In genomic region chr12:92155733-92156132, GRCh38 we compare ENCODE assay signal across 26 cellular contexts. TPM values are rescaled to one million over a fixed set of nuclear protein-coding genes. Genes with fewer than 3 reads are reported as not detected.
A peak's percentile ranks its signal among the peaks of the same experiment; 100 is the strongest.
DNase-seq lines count a peak whose midpoint lies in the region; ATAC-seq, FAIRE-seq and TF ChIP-seq lines count a peak whose summit lies in the region.
"Had no signal": no experiment of that assay in that cellular context is flagged by ENCODE, and none has a peak within 500 bp of the region (broad histone marks: within the 10 kb centered on the region; RNA-seq: fewer than 3 reads in every experiment).

No MANE protein-coding gene starts in this region.

- TF ChIP-seq CTCF in CD8-positive, alpha-beta T cell (IDR thresholded peaks at IDR 0.05), result no peak
- TF ChIP-seq CTCF in K562 (IDR thresholded peaks at IDR 0.05 in 2 of 3, conservative IDR thresholded peaks at IDR 0.05 in 1 of 3; ENCODE audit: insufficient read depth in 2 of 3, low read depth in 1 of 3, low read length in 3 of 3) (no peak), osteoblast (IDR thresholded peaks at IDR 0.05; ENCODE audit: extremely low read depth, low read depth, low read length) (no peak), endothelial cell (IDR thresholded peaks at IDR 0.05; ENCODE audit: unreplicated experiment) (no peak), GM10266 (IDR thresholded peaks at IDR 0.05; ENCODE audit: control insufficient read depth, insufficient read depth, low read depth, missing control alignments) (no peak)

- peaks cover 3% of the 10 kb centered on the region for H3K9me3 ChIP-seq in CD8-positive, alpha-beta T cell (ENCODE audit: low read length)
- H3K9me3 ChIP-seq in K562 (replicated peaks; ENCODE audit: control insufficient read depth, insufficient read depth, low read depth, low read length) (no peaks in the 10 kb centered on the region), osteoblast (ENCODE audit: low read depth, low read length) (no peaks in the 10 kb centered on the region)
- H3K9me3 ChIP-seq: BLaER1, left ventricle myocardium inferior, tibial nerve had no signal

- H3K27me3 ChIP-seq in CD8-positive, alpha-beta T cell (ENCODE audit: insufficient read depth, low read length), result no peaks in the 10 kb centered on the region
- H3K27me3 ChIP-seq in K562 (ENCODE audit: control insufficient read depth in 2 of 2, insufficient read depth in 2 of 2, low read length in 2 of 2), result no peaks in the 10 kb centered on the region
- no peaks in the 10 kb centered on the region for H3K27me3 ChIP-seq in osteoblast (ENCODE audit: insufficient read depth, low read length)
- H3K27me3 ChIP-seq: BLaER1, tibial nerve had no signal

- H3K4me2 ChIP-seq in K562 (ENCODE audit: insufficient read depth, low read length) (no peak overlapping the region), osteoblast (ENCODE audit: insufficient read depth, low read length) (no peak overlapping the region)
- H3K4me2 ChIP-seq: BLaER1 had no signal

- H2AFZ ChIP-seq in K562 (ENCODE audit: low read depth, low read length) (no peak overlapping the region), osteoblast (ENCODE audit: low read length) (peak overlapping the region; percentile 53)

- no peak for TF ChIP-seq RAD21 in K562 (CRISPR knock-in tag; conservative IDR thresholded peaks at IDR 0.05 in 1 of 2, IDR thresholded peaks at IDR 0.05 in 1 of 2)

- H3K9ac ChIP-seq in K562 (ENCODE audit: insufficient read depth in 1 of 2, low read depth in 2 of 2, low read length in 2 of 2), result no peak overlapping the region
- H3K9ac ChIP-seq: BLaER1 had no signal

- POLR2A ChIA-PET in CD8-positive, alpha-beta T cell (lab: Charles Lee), result interaction anchor here (1.9 kb wide), 1 partner anchor 10 kb away, joined by 11 read pairs; the partner anchor contains the start of gene BTG1
- POLR2A ChIA-PET in K562 (lab: Yijun Ruan, JAX), result interaction anchor here (0.6 to 1.9 kb wide), 2 partner anchors 11 to 1219 kb away, joined by 3 to 9 read pairs; partner anchors contain the start of gene BTG1

- in situ Hi-C loops in K562 (cut with MboI), result no loop called here

- no peak overlapping the region for H3K4me3 Mint-ChIP-seq in CD8-positive, alpha-beta T cell
- H3K4me3 Mint-ChIP-seq in IgD-negative memory B cell (peak overlapping the region; percentile 81 to 96 (median 94)), endothelial cell (ENCODE audit: unreplicated experiment) (no peak overlapping the region)
- H3K4me3 Mint-ChIP-seq: activated naive CD8-positive, alpha-beta T cell treated with anti-CD3 and anti-CD28 coated beads, Interleukin-2, amount 10 ng/mL, durations not matched to agents 7 days and 5 days; central memory CD8-positive, alpha-beta T cell; dendritic cell treated with granulocyte-macrophage colony-stimulating factor and Interleukin-4, amounts not matched to agents 40 ng/mL and 50 ng/mL, for 4 days; mesothelial cell of epicardium; nephron had no signal

- FAIRE-seq in K562 (lab: Jason Lieb, UNC), result no peak

- no peaks in the 10 kb centered on the region for H3K27me3 Mint-ChIP-seq in CD8-positive, alpha-beta T cell (ENCODE audit: low read depth)
- H3K27me3 Mint-ChIP-seq in IgD-negative memory B cell, result no peaks in the 10 kb centered on the region
- peaks cover 4% of the 10 kb centered on the region for H3K27me3 Mint-ChIP-seq in endothelial cell (ENCODE audit: unreplicated experiment)
- H3K27me3 Mint-ChIP-seq: activated naive CD8-positive, alpha-beta T cell treated with anti-CD3 and anti-CD28 coated beads, Interleukin-2, amount 10 ng/mL, durations not matched to agents 7 days and 5 days; central memory CD8-positive, alpha-beta T cell; dendritic cell treated with granulocyte-macrophage colony-stimulating factor and Interleukin-4, amounts not matched to agents 40 ng/mL and 50 ng/mL, for 4 days; T-helper 17 cell had no signal

- H3K36me3 Mint-ChIP-seq in CD8-positive, alpha-beta T cell, result peaks cover 18% of the 10 kb centered on the region
- H3K36me3 Mint-ChIP-seq in IgD-negative memory B cell, result peaks cover 5% of the 10 kb centered on the region
- no peaks in the 10 kb centered on the region for H3K36me3 Mint-ChIP-seq in endothelial cell (ENCODE audit: low read depth, unreplicated experiment)

- peak overlapping the region; percentile 90 for H3K27ac Mint-ChIP-seq in CD8-positive, alpha-beta T cell
- peak overlapping the region; percentile 91 to 99 (median 95) for H3K27ac Mint-ChIP-seq in IgD-negative memory B cell
- no peak overlapping the region for H3K27ac Mint-ChIP-seq in endothelial cell (ENCODE audit: unreplicated experiment)
- H3K27ac Mint-ChIP-seq: activated naive CD8-positive, alpha-beta T cell treated with anti-CD3 and anti-CD28 coated beads, Interleukin-2, amount 10 ng/mL, durations not matched to agents 7 days and 5 days; mesothelial cell of epicardium; nephron; T-helper 17 cell had no signal

- BruUV-seq in K562 (replicated peaks; lab: Mats Ljungman, UMichigan), result no TSS peak

- no peaks in the 10 kb centered on the region for H3K79me2 ChIP-seq in K562 (ENCODE audit: control insufficient read depth, insufficient read depth, low read length)
- H3K79me2 ChIP-seq in osteoblast (ENCODE audit: insufficient read depth, low read length), result no peaks in the 10 kb centered on the region

- no peak for DNase-seq in CD8-positive, alpha-beta T cell
- no peak for DNase-seq in K562 (ENCODE audit: extremely low read depth in 1 of 4, low spot score in 3 of 4)
- peak; percentile 60 for DNase-seq in osteoblast (ENCODE audit: insufficient read length, low spot score, missing footprints)
- DNase-seq in C1 segment of cervical spinal cord (lab: John Stamatoyannopoulos, UW), result no peak
- no peak for DNase-seq in endothelial cell (ENCODE audit: low spot score)
- DNase-seq in anterior cingulate cortex (lab: John Stamatoyannopoulos, UW), result no peak
- DNase-seq in GM10266 (ENCODE audit: extremely low spot score), result no peak
- DNase-seq: activated CD4-positive, alpha-beta T cell treated with anti-CD3 and anti-CD28 coated beads for 1 hour; activated CD8-positive, alpha-beta memory T cell treated with anti-CD3 and anti-CD28 coated beads for 24 hours; activated effector memory CD4-positive, alpha-beta T cell treated with Interleukin-2 at 50 U/mL for 16 hours; activated naive CD8-positive, alpha-beta T cell treated with anti-CD3 and anti-CD28 coated beads, Interleukin-2, amount 10 ng/mL, durations not matched to agents 7 days and 5 days; islet precursor cell; left ventricle myocardium inferior; NCI-H1092 treated with DMSO at 0.1 percent for 48 hours; NCI-H1930; NCI-H2227 treated with DMSO at 0.1 percent for 48 hours; NCI-H69; T-helper 17 cell had no signal

- TF ChIP-seq EP300 in K562 (IDR thresholded peaks at IDR 0.05; ENCODE audit: low read length), result no peak

- peaks cover 35% of the 10 kb centered on the region for H3K4me1 ChIP-seq in CD8-positive, alpha-beta T cell (ENCODE audit: insufficient read depth, low read length)
- H3K4me1 ChIP-seq in K562 (replicated peaks in 1 of 2; ENCODE audit: control insufficient read depth in 2 of 2, insufficient read depth in 2 of 2, low read length in 2 of 2), result peaks cover 3 to 13% of the 10 kb centered on the region in 2 experiments
- H3K4me1 ChIP-seq in osteoblast (ENCODE audit: insufficient read depth, low read length), result no peaks in the 10 kb centered on the region
- H3K4me1 ChIP-seq: left ventricle myocardium inferior had no signal

- H3K9me3 Mint-ChIP-seq in CD8-positive, alpha-beta T cell, result no peaks in the 10 kb centered on the region
- H3K9me3 Mint-ChIP-seq in IgD-negative memory B cell, result peaks cover 0 to 3% (median 0%) of the 10 kb centered on the region in 3 donors
- no peaks in the 10 kb centered on the region for H3K9me3 Mint-ChIP-seq in endothelial cell (ENCODE audit: unreplicated experiment)
- H3K9me3 Mint-ChIP-seq: central memory CD8-positive, alpha-beta T cell; dendritic cell treated with granulocyte-macrophage colony-stimulating factor and Interleukin-4, amounts not matched to agents 40 ng/mL and 50 ng/mL, for 4 days; nephron had no signal

- H3K36me3 ChIP-seq in CD8-positive, alpha-beta T cell (ENCODE audit: insufficient read depth, low read length), result no peaks in the 10 kb centered on the region
- H3K36me3 ChIP-seq in K562 (ENCODE audit: control insufficient read depth, insufficient read depth, low read length), result no peaks in the 10 kb centered on the region
- H3K36me3 ChIP-seq in osteoblast (ENCODE audit: insufficient read depth, low read length), result no peaks in the 10 kb centered on the region
- H3K36me3 ChIP-seq: BLaER1, left ventricle myocardium inferior, tibial nerve had no signal

- TF ChIP-seq POLR2A in K562 (conservative IDR thresholded peaks at IDR 0.05), result no peak

- H3K9me1 ChIP-seq in K562 (ENCODE audit: control insufficient read depth, insufficient read depth, low read length), result no peaks in the 10 kb centered on the region

- intact Hi-C loops in CD8-positive, alpha-beta T cell (cut with DNase I, micrococcal nuclease), result no loop called here
- intact Hi-C loops in K562 (cut with micrococcal nuclease), result no loop called here

- H3K4me1 Mint-ChIP-seq in CD8-positive, alpha-beta T cell (ENCODE audit: low read depth), result peaks cover 45% of the 10 kb centered on the region
- peaks cover 40 to 58% (median 48%) of the 10 kb centered on the region in 3 donors for H3K4me1 Mint-ChIP-seq in IgD-negative memory B cell
- peaks cover 8% of the 10 kb centered on the region for H3K4me1 Mint-ChIP-seq in endothelial cell (ENCODE audit: unreplicated experiment)
- H3K4me1 Mint-ChIP-seq: nephron had no signal

- CTCF ChIA-PET in CD8-positive, alpha-beta T cell (lab: Charles Lee), result interaction anchor here (0.5 kb wide), 1 partner anchor 9 kb away, joined by 3 read pairs; no protein-coding TSS in a partner anchor
- CTCF ChIA-PET in K562 (lab: Yijun Ruan, JAX; ENCODE audit: low intra/inter-chr PET ratio), result no interaction called here

- no peak overlapping the region for H3K4me3 ChIP-seq in CD8-positive, alpha-beta T cell (ENCODE audit: low read depth, low read length)
- H3K4me3 ChIP-seq in K562 (no peak overlapping the region), osteoblast (ENCODE audit: insufficient read depth, low read length) (no peak overlapping the region)
- H3K4me3 ChIP-seq: BLaER1, left ventricle myocardium inferior, tibial nerve had no signal

- no peak for ATAC-seq in CD8-positive, alpha-beta T cell
- peak; percentile 45; the same call in 2 of the 3 replicates for ATAC-seq in K562
- ATAC-seq: T-helper 17 cell had no signal

- H3K27ac ChIP-seq in CD8-positive, alpha-beta T cell (ENCODE audit: low read depth, low read length), result no peak overlapping the region
- H3K27ac ChIP-seq in K562 (ENCODE audit: extremely low read depth, low read depth, low read length), result no peak overlapping the region
- no peak overlapping the region for H3K27ac ChIP-seq in osteoblast (ENCODE audit: low read depth, low read length)
- H3K27ac ChIP-seq: BLaER1, left ventricle myocardium inferior, RWPE1 had no signal

- H4K20me1 ChIP-seq in K562 (replicated peaks; ENCODE audit: control insufficient read depth, insufficient read depth, low read length), result no peaks in the 10 kb centered on the region
- H4K20me1 ChIP-seq in osteoblast (ENCODE audit: insufficient read depth, low read length), result no peaks in the 10 kb centered on the region
- H4K20me1 ChIP-seq: BLaER1 had no signal

- 37% methylated on average over 2 of the region's 2 CpGs for WGBS in K562 (ENCODE audit: insufficient coverage, low coverage, missing lambda C conversion rate)

RNA-seq across cellular contexts. Expression of gene BTG1, which starts 10.1 kb away (rescaled TPM):
- 1,000 to 10,000 TPM; 1,847 to 1,850 TPM for total RNA-seq in CD8-positive, alpha-beta T cell
- polyA plus RNA-seq in IgD-negative memory B cell (669 TPM), K562 (2011; rRNA removed) (9.0 and 27.0 TPM in 2 replicates), K562 (2014; fragmentation: Illumina TruSeq; extraction: Trizol) (7.5 and 12.8 TPM in 2 replicates), K562 (2014; fragmentation: Nextera tagmentation; extraction: Ambion mirVana) (1 to 10 TPM; 3.7 to 4.3 TPM), K562 (2014; rRNA removed) (7.1 and 7.4 TPM in 2 replicates)
- 25.9 and 32.5 TPM in 2 replicates for total RNA-seq in K562 (2011; cell fraction: chromatin; rRNA removed; ENCODE audit: low replicate concordance)
- total RNA-seq in K562 (2011; cell fraction: nucleolus; rRNA removed), result 9.2 and 10.9 TPM in 2 replicates
- total RNA-seq in K562 (2011; cell fraction: nucleoplasm; rRNA removed), result 21.7 and 32.1 TPM in 2 replicates
- total RNA-seq in K562 (2014; rRNA removed) (4.3 and 4.5 TPM in 2 replicates), K562 (2014; rRNA removed; fragmentation: Illumina TruSeq; extraction: Trizol) (8.0 and 9.9 TPM in 2 replicates), K562 (2015; rRNA removed; fragmentation: Illumina TruSeq; extraction: Trizol) (4.9 and 6.4 TPM in 2 replicates), K562 (2021) (28.6 and 29.5 TPM in 2 replicates), osteoblast (23.6 and 25.0 TPM in 2 replicates), endothelial cell (ENCODE audit: unreplicated experiment) (79.8 TPM)
- 7.9 and 16.8 TPM in 2 replicates for polyA plus RNA-seq in K562 (2011; cell fraction: cytosol; rRNA removed)
- 10.7 and 29.8 TPM in 2 replicates for polyA plus RNA-seq in K562 (2011; cell fraction: nucleus; rRNA removed)
- 15.3 and 42.8 TPM in 2 replicates for polyA plus RNA-seq in K562 (2012)
- polyA minus RNA-seq in K562 (2011; rRNA and poly(A)+ RNA removed), result 17.2 and 33.9 TPM in 2 replicates
- polyA minus RNA-seq in K562 (2011; cell fraction: cytosol; rRNA and poly(A)+ RNA removed), result 13.6 and 28.9 TPM in 2 replicates
- 11.0 and 40.8 TPM in 2 replicates for polyA minus RNA-seq in K562 (2011; cell fraction: nucleus; rRNA and poly(A)+ RNA removed)

Comparison
In these comparisons a context has a peak if more than half of its experiments do, and no peak if none do; other contexts are left out.
1. H3K4me3 Mint-ChIP-seq: peak in IgD-negative memory B cell (4 of 4); none in CD8-positive, alpha-beta T cell (single experiment) and endothelial cell (single experiment).
2. RNA of gene BTG1, which starts 10.1 kb away (total RNA-seq): 1,847 to 1,850 TPM in CD8-positive, alpha-beta T cell; 79.8 TPM in endothelial cell (single experiment), 23.6 to 25.0 TPM in osteoblast and 4.3 to 32.5 TPM in K562; every median in the first group is over 10 times any median in the second.